2 cellular contexts compared by ENCODE assay signal in genomic region chr15:79003301-79003700, GRCh38.
TF ChIP-seq lines count a peak whose summit lies in the region.

No MANE protein-coding gene starts in this region.

TF ChIP-seq in HCT116, 20 proteins besides CTCF, POLR2A, EP300 and RAD21 (continued from another document):
- TF ChIP-seq YY1 (IDR thresholded peaks at IDR 0.05; ENCODE audit: extremely low read depth, insufficient replicate concordance, low read depth, low read length) = no peak
- TF ChIP-seq EZH2 (IDR thresholded peaks at IDR 0.05) = no peak

TF ChIP-seq in WTC11, 78 proteins besides CTCF, POLR2A, EP300 and RAD21 (continued from another document):
- TF ChIP-seq ATF6 (CRISPR knock-in tag; IDR thresholded peaks at IDR 0.05) (no peak), PRRX2 (CRISPR knock-in tag; IDR thresholded peaks at IDR 0.05) (no peak), CREB1 (CRISPR knock-in tag; IDR thresholded peaks at IDR 0.05) (no peak), TCF7 (CRISPR knock-in tag; IDR thresholded peaks at IDR 0.05; ENCODE audit: low read depth) (no peak), ZNF281 (CRISPR knock-in tag; IDR thresholded peaks at IDR 0.05) (no peak)
